1 cellular context compared by ENCODE assay signal in the genomic region with DNA sequence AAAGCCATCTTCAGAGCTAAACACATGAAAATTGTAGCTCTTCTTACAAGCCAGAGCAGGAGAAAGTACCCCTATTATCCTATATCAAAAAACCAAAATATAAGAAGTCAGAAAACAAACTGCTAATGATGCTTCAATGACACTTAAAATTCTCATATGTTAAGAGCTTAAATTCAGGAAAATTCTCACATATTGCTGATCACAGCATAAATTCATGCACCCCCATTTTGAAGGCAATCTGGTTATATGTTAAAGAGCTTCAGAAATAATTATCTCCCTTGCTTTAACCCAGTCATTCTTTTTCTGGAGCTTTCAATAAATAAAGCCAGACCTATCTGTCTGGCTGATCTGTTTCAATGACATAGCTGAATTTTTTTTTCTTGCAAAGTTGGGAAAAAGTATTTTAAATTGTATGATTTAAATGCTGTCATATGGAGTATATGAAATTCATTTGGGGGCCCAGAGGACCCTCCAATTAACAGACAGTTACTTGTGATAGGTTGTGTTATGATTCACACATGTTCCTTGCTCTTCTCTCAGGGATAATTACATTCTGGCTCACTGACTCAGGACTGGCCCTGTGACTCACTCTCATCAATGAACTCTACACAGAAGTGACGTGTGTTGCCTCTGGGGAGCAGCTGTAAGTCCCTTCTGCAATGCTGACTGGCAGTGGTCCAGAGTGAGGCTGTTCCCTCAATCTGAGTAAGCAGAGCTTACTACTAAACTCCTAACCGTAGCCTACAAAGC.
A peak's percentile ranks its signal among the peaks of the same experiment; 100 is the strongest.
TF ChIP-seq lines count a peak whose summit lies in the region.

No MANE protein-coding gene starts in this region.

TF ChIP-seq in SK-N-SH, 30 proteins besides CTCF, POLR2A, EP300 and RAD21 (continued from another document):
- TF ChIP-seq, protein P1, sequence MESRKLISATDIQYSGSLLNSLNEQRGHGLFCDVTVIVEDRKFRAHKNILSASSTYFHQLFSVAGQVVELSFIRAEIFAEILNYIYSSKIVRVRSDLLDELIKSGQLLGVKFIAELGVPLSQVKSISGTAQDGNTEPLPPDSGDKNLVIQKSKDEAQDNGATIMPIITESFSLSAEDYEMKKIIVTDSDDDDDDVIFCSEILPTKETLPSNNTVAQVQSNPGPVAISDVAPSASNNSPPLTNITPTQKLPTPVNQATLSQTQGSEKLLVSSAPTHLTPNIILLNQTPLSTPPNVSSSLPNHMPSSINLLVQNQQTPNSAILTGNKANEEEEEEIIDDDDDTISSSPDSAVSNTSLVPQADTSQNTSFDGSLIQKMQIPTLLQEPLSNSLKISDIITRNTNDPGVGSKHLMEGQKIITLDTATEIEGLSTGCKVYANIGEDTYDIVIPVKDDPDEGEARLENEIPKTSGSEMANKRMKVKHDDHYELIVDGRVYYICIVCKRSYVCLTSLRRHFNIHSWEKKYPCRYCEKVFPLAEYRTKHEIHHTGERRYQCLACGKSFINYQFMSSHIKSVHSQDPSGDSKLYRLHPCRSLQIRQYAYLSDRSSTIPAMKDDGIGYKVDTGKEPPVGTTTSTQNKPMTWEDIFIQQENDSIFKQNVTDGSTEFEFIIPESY (IDR thresholded peaks at IDR 0.05; ENCODE audit: borderline replicate concordance, low read depth): no peak; the same call in 1 of the 2 replicates
- TF ChIP-seq SIN3A (IDR thresholded peaks at IDR 0.05; ENCODE audit: borderline replicate concordance, low read depth, low read length): peak; percentile 88
- TF ChIP-seq RFX5 (IDR thresholded peaks at IDR 0.05; ENCODE audit: low read length): peak; percentile 28; the same call in 1 of the 2 replicates
- TF ChIP-seq EZH2phosphoT487 (IDR thresholded peaks at IDR 0.05; ENCODE audit: borderline replicate concordance, low read depth): no peak
- 0 out of 2 replicates have a peak, but pooled peaks have one; percentile 23 for TF ChIP-seq SMC3 (IDR thresholded peaks at IDR 0.05; ENCODE audit: low read depth, low read length)
- TF ChIP-seq FOXJ3 (CRISPR knock-in tag; IDR thresholded peaks at IDR 0.05): peak; percentile 94
- TF ChIP-seq, protein P2, sequence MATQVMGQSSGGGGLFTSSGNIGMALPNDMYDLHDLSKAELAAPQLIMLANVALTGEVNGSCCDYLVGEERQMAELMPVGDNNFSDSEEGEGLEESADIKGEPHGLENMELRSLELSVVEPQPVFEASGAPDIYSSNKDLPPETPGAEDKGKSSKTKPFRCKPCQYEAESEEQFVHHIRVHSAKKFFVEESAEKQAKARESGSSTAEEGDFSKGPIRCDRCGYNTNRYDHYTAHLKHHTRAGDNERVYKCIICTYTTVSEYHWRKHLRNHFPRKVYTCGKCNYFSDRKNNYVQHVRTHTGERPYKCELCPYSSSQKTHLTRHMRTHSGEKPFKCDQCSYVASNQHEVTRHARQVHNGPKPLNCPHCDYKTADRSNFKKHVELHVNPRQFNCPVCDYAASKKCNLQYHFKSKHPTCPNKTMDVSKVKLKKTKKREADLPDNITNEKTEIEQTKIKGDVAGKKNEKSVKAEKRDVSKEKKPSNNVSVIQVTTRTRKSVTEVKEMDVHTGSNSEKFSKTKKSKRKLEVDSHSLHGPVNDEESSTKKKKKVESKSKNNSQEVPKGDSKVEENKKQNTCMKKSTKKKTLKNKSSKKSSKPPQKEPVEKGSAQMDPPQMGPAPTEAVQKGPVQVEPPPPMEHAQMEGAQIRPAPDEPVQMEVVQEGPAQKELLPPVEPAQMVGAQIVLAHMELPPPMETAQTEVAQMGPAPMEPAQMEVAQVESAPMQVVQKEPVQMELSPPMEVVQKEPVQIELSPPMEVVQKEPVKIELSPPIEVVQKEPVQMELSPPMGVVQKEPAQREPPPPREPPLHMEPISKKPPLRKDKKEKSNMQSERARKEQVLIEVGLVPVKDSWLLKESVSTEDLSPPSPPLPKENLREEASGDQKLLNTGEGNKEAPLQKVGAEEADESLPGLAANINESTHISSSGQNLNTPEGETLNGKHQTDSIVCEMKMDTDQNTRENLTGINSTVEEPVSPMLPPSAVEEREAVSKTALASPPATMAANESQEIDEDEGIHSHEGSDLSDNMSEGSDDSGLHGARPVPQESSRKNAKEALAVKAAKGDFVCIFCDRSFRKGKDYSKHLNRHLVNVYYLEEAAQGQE (IDR thresholded peaks at IDR 0.05; ENCODE audit: low read depth, low read length): peak; percentile 69; the same call in 1 of the 2 replicates
- TF ChIP-seq NFIC (IDR thresholded peaks at IDR 0.05; ENCODE audit: borderline replicate concordance): peak; percentile 99
- no peak; the same call in 1 of the 2 replicates for TF ChIP-seq GABPA (IDR thresholded peaks at IDR 0.05; ENCODE audit: low read depth)
- TF ChIP-seq POLR2AphosphoS5 (IDR thresholded peaks at IDR 0.05; ENCODE audit: low read depth, low read length): peak; percentile 95
- TF ChIP-seq RCOR1 (IDR thresholded peaks at IDR 0.05; ENCODE audit: low read length): peak; percentile 97
- TF ChIP-seq CHD2 (IDR thresholded peaks at IDR 0.05; ENCODE audit: low read length, partially characterized antibody): peak; percentile 93
- TF ChIP-seq TEAD4 (IDR thresholded peaks at IDR 0.05; ENCODE audit: borderline replicate concordance, insufficient read depth): peak; percentile 84
- TF ChIP-seq FOSL2 (IDR thresholded peaks at IDR 0.05; ENCODE audit: borderline replicate concordance, low read depth): peak; percentile 100
- TF ChIP-seq, protein P3, sequence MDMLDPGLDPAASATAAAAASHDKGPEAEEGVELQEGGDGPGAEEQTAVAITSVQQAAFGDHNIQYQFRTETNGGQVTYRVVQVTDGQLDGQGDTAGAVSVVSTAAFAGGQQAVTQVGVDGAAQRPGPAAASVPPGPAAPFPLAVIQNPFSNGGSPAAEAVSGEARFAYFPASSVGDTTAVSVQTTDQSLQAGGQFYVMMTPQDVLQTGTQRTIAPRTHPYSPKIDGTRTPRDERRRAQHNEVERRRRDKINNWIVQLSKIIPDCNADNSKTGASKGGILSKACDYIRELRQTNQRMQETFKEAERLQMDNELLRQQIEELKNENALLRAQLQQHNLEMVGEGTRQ (IDR thresholded peaks at IDR 0.05; ENCODE audit: borderline replicate concordance, low read depth, low read length): no peak
